13 cellular contexts compared by ENCODE assay signal in genomic region chr2:70514612-70515055, GRCh38. TPM values are rescaled to one million over a fixed set of nuclear protein-coding genes. Genes with fewer than 3 reads are reported as not detected.
DNase-seq lines count a peak whose midpoint lies in the region; ATAC-seq and TF ChIP-seq lines count a peak whose summit lies in the region.
"Had no signal": no experiment of that assay in that cellular context is flagged by ENCODE, and none has a peak within 500 bp of the region (broad histone marks: within the 10 kb centered on the region; RNA-seq: fewer than 3 reads in every experiment).

No MANE protein-coding gene starts in this region.

- H3K4me3 Mint-ChIP-seq in Calu3 (ENCODE audit: low read depth, unreplicated experiment): peak overlapping the region; percentile 43

- H3K36me3 Mint-ChIP-seq in Calu3 (ENCODE audit: insufficient read depth, unreplicated experiment): peaks cover 55% of the 10 kb centered on the region

- H3K36me3 ChIP-seq in RWPE2 (ENCODE audit: low read depth) (peaks cover 60% of the 10 kb centered on the region), left lung (no peaks in the 10 kb centered on the region), tibial artery (no peaks in the 10 kb centered on the region)

- no peaks in the 10 kb centered on the region for H3K27me3 Mint-ChIP-seq in Calu3 (ENCODE audit: unreplicated experiment)

- intact Hi-C loops in Calu3 (cut with micrococcal nuclease; ENCODE audit: unreplicated experiment) (no loop called here), left lung (cut with DNase I) (no loop called here), tibial artery (cut with DNase I; ENCODE audit: low total_unique reads) (no loop called here)

- no TSS peak for BruUV-seq in Calu3 (replicated peaks; lab: Mats Ljungman, UMichigan)

- H3K4me1 Mint-ChIP-seq in Calu3 (ENCODE audit: low read depth, unreplicated experiment): peaks cover 63% of the 10 kb centered on the region

- no peak overlapping the region for H3K4me3 ChIP-seq in RWPE2 (ENCODE audit: severe bottlenecking)
- no peak overlapping the region for H3K4me3 ChIP-seq in left lung
- no peak overlapping the region for H3K4me3 ChIP-seq in tibial artery

- CTCF ChIA-PET in Calu3 (lab: Charles Lee): interaction anchor here (0.9 kb wide), 1 partner anchor 28 kb away, joined by 3 read pairs; no protein-coding TSS in a partner anchor

- H3K27ac ChIP-seq in RWPE2 (ENCODE audit: poor library complexity, severe bottlenecking) (peak overlapping the region; percentile 97), left lung (no peak overlapping the region), tibial artery (no peak overlapping the region)
- H3K27ac ChIP-seq: foreskin keratinocyte had no signal

- peak; percentile 14; the same call in 1 of the 3 replicates for ATAC-seq in RWPE2 (ENCODE audit: low read depth)
- peak; percentile 64 for ATAC-seq in left lung
- ATAC-seq in GM21515 (IDR thresholded peaks at IDR 0.05; ENCODE audit: unreplicated experiment): no peak
- ATAC-seq in HG02678 (IDR thresholded peaks at IDR 0.05; ENCODE audit: unreplicated experiment): no peak
- ATAC-seq: foreskin keratinocyte, SK-N-SH treated with all-trans-retinoic acid at 6 μM for 48 hours had no signal

- no peaks in the 10 kb centered on the region for H3K9me3 Mint-ChIP-seq in Calu3 (ENCODE audit: low read depth, unreplicated experiment)

- no peak for TF ChIP-seq CTCF in Calu3 (IDR thresholded peaks at IDR 0.05; ENCODE audit: unreplicated experiment)
- TF ChIP-seq CTCF in RWPE2 (IDR thresholded peaks at IDR 0.05; ENCODE audit: poor library complexity, severe bottlenecking): no peak
- no peak for TF ChIP-seq CTCF in left lung (IDR thresholded peaks at IDR 0.05)
- no peak for TF ChIP-seq CTCF in tibial artery (IDR thresholded peaks at IDR 0.05)

- no peaks in the 10 kb centered on the region for H3K27me3 ChIP-seq in RWPE2 (ENCODE audit: insufficient read depth, poor library complexity, severe bottlenecking)
- H3K27me3 ChIP-seq in left lung: no peaks in the 10 kb centered on the region
- H3K27me3 ChIP-seq in tibial artery: peaks cover 0 to 6% of the 10 kb centered on the region in 2 donors
- H3K27me3 ChIP-seq: foreskin keratinocyte had no signal

- H3K9me3 ChIP-seq in RWPE2 (ENCODE audit: severe bottlenecking): no peaks in the 10 kb centered on the region
- H3K9me3 ChIP-seq in left lung: no peaks in the 10 kb centered on the region
- no peaks in the 10 kb centered on the region for H3K9me3 ChIP-seq in tibial artery

- peaks cover 69% of the 10 kb centered on the region for H3K4me1 ChIP-seq in RWPE2 (ENCODE audit: insufficient read depth, poor library complexity, severe bottlenecking)
- peaks cover 3 to 60% of the 10 kb centered on the region in 2 donors for H3K4me1 ChIP-seq in left lung
- peaks cover 0 to 4% (median 0%) of the 10 kb centered on the region in 4 donors for H3K4me1 ChIP-seq in tibial artery

- DNase-seq in Calu3 (peak; percentile 46), NCI-H1417 treated with DMSO at 0.1 percent for 48 hours (lab: John Stamatoyannopoulos, UW) (peak; percentile 56), RWPE2 (ENCODE audit: low spot score) (no peak), left lung (peak; percentile 63 to 83), tibial artery (no peak), KG1 (lab: John Stamatoyannopoulos, UW) (no peak)
- DNase-seq: activated CD4-positive, alpha-beta T cell treated with anti-CD3 and anti-CD28 coated beads for 4 hours; activated naive CD4-positive, alpha-beta T cell treated with Interleukin-2 at 50 U/mL for 16 hours; foreskin keratinocyte; MV-4-11 had no signal

- H3K27ac Mint-ChIP-seq in Calu3 (ENCODE audit: unreplicated experiment): peak overlapping the region; percentile 58

RNA-seq across cellular contexts. Expression of gene TGFA, which starts 39.0 kb away (rescaled TPM):
- total RNA-seq in Calu3 (2022): 80.0 and 104 TPM in 2 replicates
- total RNA-seq in left lung: 10 to 100 TPM; 12.1 to 15.6 TPM

Comparison
In these comparisons a context has a peak if more than half of its experiments do, and no peak if none do; other contexts are left out.
1. DNase-seq: peak in Calu3 (single experiment), NCI-H1417 treated with DMSO at 0.1 percent for 48 hours (single experiment) and left lung (2 of 2); none in RWPE2 (single experiment), tibial artery (0 of 2) and KG1 (single experiment).
2. ATAC-seq: peak in RWPE2 (single experiment) and left lung (single experiment); none in GM21515 (single experiment) and HG02678 (single experiment).